ENCODE assay signal across 18 cellular contexts in the genomic region with DNA sequence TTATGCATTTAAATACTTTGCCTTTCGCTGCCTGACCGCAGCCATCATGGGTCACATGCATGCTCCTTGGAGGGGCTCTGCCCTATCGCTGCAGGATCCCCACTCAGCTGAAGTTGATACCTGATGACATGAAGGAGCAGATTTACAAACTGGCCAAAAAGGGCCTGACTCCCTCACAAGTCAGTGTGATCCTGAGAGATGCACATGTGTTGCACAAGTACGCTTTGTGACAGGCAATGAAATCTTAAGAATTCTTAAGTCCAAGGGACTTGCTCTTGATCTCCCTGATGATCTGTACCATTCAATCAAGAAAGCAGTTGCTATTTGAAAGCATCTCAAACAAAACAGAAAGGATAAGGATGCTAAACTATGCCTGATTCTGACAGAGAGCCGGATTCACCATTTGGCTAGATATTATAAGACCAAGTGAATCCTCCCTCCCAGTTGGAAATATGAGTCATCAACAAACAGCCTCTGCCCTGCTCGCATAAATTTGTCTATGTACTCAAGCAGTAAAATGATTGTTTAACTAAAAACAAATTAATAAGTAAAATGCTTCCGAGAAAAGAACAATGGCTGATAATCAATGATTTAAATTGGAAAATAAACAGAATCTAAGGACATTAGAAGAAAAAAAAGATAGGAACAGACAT. TPM values are rescaled to one million over a fixed set of nuclear protein-coding genes. Genes with fewer than 3 reads are reported as not detected.
DNase-seq lines count a peak whose midpoint lies in the region; ATAC-seq, FAIRE-seq and TF ChIP-seq lines count a peak whose summit lies in the region.
"Had no signal": no experiment of that assay in that cellular context is flagged by ENCODE, and none has a peak within 500 bp of the region (broad histone marks: within the 10 kb centered on the region; RNA-seq: fewer than 3 reads in every experiment).

No MANE protein-coding gene starts in this region.

- H3K27me3 Mint-ChIP-seq in osteocyte (ENCODE audit: unreplicated experiment) = peaks cover 21% of the 10 kb centered on the region
- peaks cover 19% of the 10 kb centered on the region for H3K27me3 Mint-ChIP-seq in activated T-helper 2 cell treated with anti-CD3 and anti-CD28 coated beads, Interferon-gamma antibody, Interleukin-2, Interleukin-4, amounts not matched to agents 10 μg/mL and 5 μg/mL and 100 μg/mL, durations not matched to agents 14 hours and 24 hours and 36 hours (ENCODE audit: low read depth)
- H3K27me3 Mint-ChIP-seq: CD4-positive, alpha-beta T cell; T-cell had no signal

- ATAC-seq in K562 (peak; percentile 73), omental fat pad (ENCODE audit: low FRiP score) (no peak)
- ATAC-seq: left colon, T-cell had no signal

- POLR2A ChIA-PET in K562 (lab: Yijun Ruan, JAX) = interaction anchor here (1.1 to 1.2 kb wide), 2 partner anchors 8 to 18 kb away, joined by 3 read pairs; no protein-coding TSS in a partner anchor

- H3K9me3 Mint-ChIP-seq in osteocyte (ENCODE audit: unreplicated experiment) = peaks cover 11% of the 10 kb centered on the region
- H3K9me3 Mint-ChIP-seq in activated T-helper 2 cell treated with anti-CD3 and anti-CD28 coated beads, Interferon-gamma antibody, Interleukin-2, Interleukin-4, amounts not matched to agents 10 μg/mL and 5 μg/mL and 100 μg/mL, durations not matched to agents 14 hours and 24 hours and 36 hours = peaks cover 25% of the 10 kb centered on the region

- H3K4me2 ChIP-seq in K562 (ENCODE audit: insufficient read depth, low read length) = no peak overlapping the region
- H3K4me2 ChIP-seq: hepatocyte had no signal

- H3K79me2 ChIP-seq in K562 (ENCODE audit: control insufficient read depth, insufficient read depth, low read length) = no peaks in the 10 kb centered on the region
- H3K79me2 ChIP-seq: hepatocyte had no signal

- H4K20me1 ChIP-seq in K562 (replicated peaks; ENCODE audit: control insufficient read depth, insufficient read depth, low read length) = no peaks in the 10 kb centered on the region

- no peak overlapping the region for H3K27ac Mint-ChIP-seq in osteocyte (ENCODE audit: unreplicated experiment)
- no peak overlapping the region for H3K27ac Mint-ChIP-seq in activated T-helper 2 cell treated with anti-CD3 and anti-CD28 coated beads, Interferon-gamma antibody, Interleukin-2, Interleukin-4, amounts not matched to agents 10 μg/mL and 5 μg/mL and 100 μg/mL, durations not matched to agents 14 hours and 24 hours and 36 hours
- H3K27ac Mint-ChIP-seq: activated naive CD8-positive, alpha-beta T cell treated with anti-CD3 and anti-CD28 coated beads, Interleukin-2, amount 10 ng/mL, durations not matched to agents 7 days and 5 days; CD4-positive, alpha-beta T cell; T-cell had no signal

- H3K4me3 Mint-ChIP-seq in osteocyte (ENCODE audit: unreplicated experiment) = no peak overlapping the region
- H3K4me3 Mint-ChIP-seq in activated T-helper 2 cell treated with anti-CD3 and anti-CD28 coated beads, Interferon-gamma antibody, Interleukin-2, Interleukin-4, amounts not matched to agents 10 μg/mL and 5 μg/mL and 100 μg/mL, durations not matched to agents 14 hours and 24 hours and 36 hours (ENCODE audit: low read depth) = no peak overlapping the region
- H3K4me3 Mint-ChIP-seq: activated naive CD8-positive, alpha-beta T cell treated with anti-CD3 and anti-CD28 coated beads, Interleukin-2, amount 10 ng/mL, durations not matched to agents 7 days and 5 days; CD4-positive, alpha-beta T cell; T-cell had no signal

- CTCF ChIA-PET in K562 (lab: Yijun Ruan, JAX; ENCODE audit: low intra/inter-chr PET ratio) = no interaction called here

- no peak for TF ChIP-seq RAD21 in K562 (CRISPR knock-in tag; conservative IDR thresholded peaks at IDR 0.05 in 1 of 2, IDR thresholded peaks at IDR 0.05 in 1 of 2)

- H3K4me1 ChIP-seq in K562 (replicated peaks in 1 of 2; ENCODE audit: control insufficient read depth in 2 of 2, insufficient read depth in 2 of 2, low read length in 2 of 2) = no peaks in the 10 kb centered on the region; a peak in 2 of 5 replicates
- no peaks in the 10 kb centered on the region for H3K4me1 ChIP-seq in ascending aorta

- FAIRE-seq in K562 (lab: Jason Lieb, UNC) = peak; percentile 60

- TF ChIP-seq EP300 in K562 (IDR thresholded peaks at IDR 0.05; ENCODE audit: low read length) = no peak

- BruUV-seq in K562 (replicated peaks; lab: Mats Ljungman, UMichigan) = no TSS peak

- H3K9me3 ChIP-seq in K562 (replicated peaks; ENCODE audit: control insufficient read depth, insufficient read depth, low read depth, low read length) (no peaks in the 10 kb centered on the region), ascending aorta (peaks cover 0 to 7% of the 10 kb centered on the region in 2 donors)

- no peaks in the 10 kb centered on the region for H3K27me3 ChIP-seq in K562 (ENCODE audit: control insufficient read depth in 2 of 2, insufficient read depth in 2 of 2, low read length in 2 of 2)
- no peaks in the 10 kb centered on the region for H3K27me3 ChIP-seq in ascending aorta
- H3K27me3 ChIP-seq: hepatocyte had no signal

- peak; percentile 40 for DNase-seq in DMS53 treated with DMSO at 0.1 percent for 48 hours (lab: John Stamatoyannopoulos, UW; ENCODE audit: unreplicated experiment)
- DNase-seq in M059J (ENCODE audit: low read depth) = peak; percentile 49
- DNase-seq in K562 (ENCODE audit: extremely low read depth in 1 of 4, low spot score in 3 of 4) = peak in 1 of 4 experiments; percentile 19
- peak; percentile 30 for DNase-seq in osteocyte (ENCODE audit: extremely low spot score, unreplicated experiment)
- DNase-seq in NCI-H1105 treated with DMSO at 0.1 percent for 48 hours (lab: John Stamatoyannopoulos, UW) = no peak
- no peak for DNase-seq in activated T-helper 2 cell treated with anti-CD3 and anti-CD28 coated beads, Interferon-gamma antibody, Interleukin-2, Interleukin-4, amounts not matched to agents 10 μg/mL and 5 μg/mL and 100 μg/mL, durations not matched to agents 14 hours and 24 hours and 36 hours (ENCODE audit: low spot score)
- no peak for DNase-seq in ascending aorta (ENCODE audit: low spot score in 2 of 2)
- no peak for DNase-seq in omental fat pad (ENCODE audit: low spot score)
- DNase-seq: activated CD4-positive, CD25-positive, alpha-beta regulatory T cell; activated CD8-positive, alpha-beta memory T cell treated with anti-CD3 and anti-CD28 coated beads, Interleukin-2, amount 50 U/mL, for 4 hours; activated naive CD8-positive, alpha-beta T cell treated with anti-CD3 and anti-CD28 coated beads, Interleukin-2, amount 10 ng/mL, durations not matched to agents 7 days and 5 days; CD4-positive, alpha-beta T cell; GF-D8; left colon; NCI-H1417; NCI-H446; T-cell had no signal

- no peaks in the 10 kb centered on the region for H3K36me3 ChIP-seq in K562 (ENCODE audit: control insufficient read depth, insufficient read depth, low read length)
- H3K36me3 ChIP-seq in ascending aorta = no peaks in the 10 kb centered on the region

- in situ Hi-C loops in K562 (cut with MboI) = no loop called here

- no peak overlapping the region for H3K9ac ChIP-seq in K562 (ENCODE audit: insufficient read depth in 1 of 2, low read depth in 2 of 2, low read length in 2 of 2)

- no peak for TF ChIP-seq CTCF in K562 (IDR thresholded peaks at IDR 0.05 in 2 of 3, conservative IDR thresholded peaks at IDR 0.05 in 1 of 3; ENCODE audit: insufficient read depth in 2 of 3, low read depth in 1 of 3, low read length in 3 of 3)
- no peak for TF ChIP-seq CTCF in osteocyte (IDR thresholded peaks at IDR 0.05)
- no peak for TF ChIP-seq CTCF in ascending aorta (IDR thresholded peaks at IDR 0.05)
- no peak for TF ChIP-seq CTCF in omental fat pad (IDR thresholded peaks at IDR 0.05)

- H3K9me1 ChIP-seq in K562 (ENCODE audit: control insufficient read depth, insufficient read depth, low read length) = no peaks in the 10 kb centered on the region

- no peaks in the 10 kb centered on the region for H3K36me3 Mint-ChIP-seq in osteocyte (ENCODE audit: unreplicated experiment)
- no peaks in the 10 kb centered on the region for H3K36me3 Mint-ChIP-seq in activated T-helper 2 cell treated with anti-CD3 and anti-CD28 coated beads, Interferon-gamma antibody, Interleukin-2, Interleukin-4, amounts not matched to agents 10 μg/mL and 5 μg/mL and 100 μg/mL, durations not matched to agents 14 hours and 24 hours and 36 hours (ENCODE audit: low read depth)
- H3K36me3 Mint-ChIP-seq: activated naive CD8-positive, alpha-beta T cell treated with anti-CD3 and anti-CD28 coated beads, Interleukin-2, amount 10 ng/mL, durations not matched to agents 7 days and 5 days; T-cell had no signal

- intact Hi-C loops in K562 (cut with micrococcal nuclease) = no loop called here
- intact Hi-C loops in activated T-helper 2 cell treated with anti-CD3 and anti-CD28 coated beads, Interferon-gamma antibody, Interleukin-2, Interleukin-4, amounts not matched to agents 10 μg/mL and 5 μg/mL and 100 μg/mL, durations not matched to agents 14 hours and 24 hours and 36 hours (cut with micrococcal nuclease) = no loop called here
- intact Hi-C loops in ascending aorta (cut with DNase I) = no loop called here

- 0 out of 2 replicates have a peak overlapping the region, but pooled peaks have one; percentile 5 for H2AFZ ChIP-seq in K562 (ENCODE audit: low read depth, low read length)
- H2AFZ ChIP-seq: hepatocyte had no signal

- H3K4me3 ChIP-seq in K562 = no peak overlapping the region
- no peak overlapping the region for H3K4me3 ChIP-seq in ascending aorta
- H3K4me3 ChIP-seq: hepatocyte had no signal

- 37% methylated on average over 7 of the region's 7 CpGs for WGBS in K562 (ENCODE audit: insufficient coverage, low coverage, missing lambda C conversion rate)

- TF ChIP-seq POLR2A in K562 (conservative IDR thresholded peaks at IDR 0.05) = no peak

- H3K27ac ChIP-seq in K562 (ENCODE audit: extremely low read depth, low read depth, low read length) (no peak overlapping the region), ascending aorta (no peak overlapping the region)
- H3K27ac ChIP-seq: hepatocyte had no signal

- no peaks in the 10 kb centered on the region for H3K4me1 Mint-ChIP-seq in osteocyte (ENCODE audit: unreplicated experiment)
- H3K4me1 Mint-ChIP-seq in activated T-helper 2 cell treated with anti-CD3 and anti-CD28 coated beads, Interferon-gamma antibody, Interleukin-2, Interleukin-4, amounts not matched to agents 10 μg/mL and 5 μg/mL and 100 μg/mL, durations not matched to agents 14 hours and 24 hours and 36 hours (ENCODE audit: low read depth) = no peaks in the 10 kb centered on the region
- H3K4me1 Mint-ChIP-seq: activated naive CD8-positive, alpha-beta T cell treated with anti-CD3 and anti-CD28 coated beads, Interleukin-2, amount 10 ng/mL, durations not matched to agents 7 days and 5 days; T-cell had no signal

RNA-seq across cellular contexts. Expression of gene PPP2CA, which starts 41.6 kb away (rescaled TPM):
- 233 and 257 TPM in 2 replicates for total RNA-seq in M059J (2014; rRNA removed; shearing (Covaris generic))
- total RNA-seq in K562 (2011; cell fraction: chromatin; rRNA removed; ENCODE audit: low replicate concordance) = 23.9 and 70.7 TPM in 2 replicates
- 15.0 and 16.3 TPM in 2 replicates for total RNA-seq in K562 (2011; cell fraction: nucleolus; rRNA removed)
- 25.6 and 41.1 TPM in 2 replicates for total RNA-seq in K562 (2011; cell fraction: nucleoplasm; rRNA removed)
- total RNA-seq in K562 (2014; rRNA removed) = 237 and 254 TPM in 2 replicates
- total RNA-seq in K562 (2014; rRNA removed; fragmentation: Illumina TruSeq; extraction: Trizol) = 109 and 129 TPM in 2 replicates
- total RNA-seq in K562 (2015; rRNA removed; fragmentation: Illumina TruSeq; extraction: Trizol) = 69.9 and 76.2 TPM in 2 replicates
- total RNA-seq in K562 (2021) = 190 and 194 TPM in 2 replicates
- polyA plus RNA-seq in K562 (2011; rRNA removed) = 158 and 257 TPM in 2 replicates
- 86.1 and 87.0 TPM in 2 replicates for polyA plus RNA-seq in K562 (2011; cell fraction: cytosol; rRNA removed)
- 32.6 and 43.8 TPM in 2 replicates for polyA plus RNA-seq in K562 (2011; cell fraction: nucleus; rRNA removed)
- polyA plus RNA-seq in K562 (2012) = 133 and 154 TPM in 2 replicates
- 90.3 and 94.9 TPM in 2 replicates for polyA plus RNA-seq in K562 (2014; fragmentation: Illumina TruSeq; extraction: Trizol)
- 10 to 100 TPM; 23.0 to 24.8 TPM for polyA plus RNA-seq in K562 (2014; fragmentation: Nextera tagmentation; extraction: Ambion mirVana)
- polyA plus RNA-seq in K562 (2014; rRNA removed) = 149 and 211 TPM in 2 replicates
- polyA minus RNA-seq in K562 (2011; rRNA and poly(A)+ RNA removed) = 212 and 242 TPM in 2 replicates
- polyA minus RNA-seq in K562 (2011; cell fraction: cytosol; rRNA and poly(A)+ RNA removed) = 80.6 and 127 TPM in 2 replicates
- polyA minus RNA-seq in K562 (2011; cell fraction: nucleus; rRNA and poly(A)+ RNA removed) = 16.0 and 27.2 TPM in 2 replicates
- total RNA-seq in osteocyte = 108 and 117 TPM in 2 replicates
- total RNA-seq in activated T-helper 2 cell treated with anti-CD3 and anti-CD28 coated beads, Interferon-gamma antibody, Interleukin-2, Interleukin-4, amounts not matched to agents 10 μg/mL and 5 μg/mL and 100 μg/mL, durations not matched to agents 14 hours and 24 hours and 36 hours = 171 and 179 TPM in 2 replicates
- total RNA-seq in ascending aorta = 26.2 TPM
- 100 to 1,000 TPM; 101 to 244 (median 132) TPM for total RNA-seq in omental fat pad

Comparison
In these comparisons a context has a peak if more than half of its experiments do, and no peak if none do; other contexts are left out.
1. DNase-seq: peak in DMS53 treated with DMSO at 0.1 percent for 48 hours (single experiment), M059J (single experiment) and osteocyte (single experiment); none in NCI-H1105 treated with DMSO at 0.1 percent for 48 hours (single experiment), activated T-helper 2 cell treated with anti-CD3 and anti-CD28 coated beads, Interferon-gamma antibody, Interleukin-2, Interleukin-4, amounts not matched to agents 10 μg/mL and 5 μg/mL and 100 μg/mL, durations not matched to agents 14 hours and 24 hours and 36 hours (single experiment), ascending aorta (0 of 2) and omental fat pad (single experiment).